25 cellular contexts compared by ENCODE assay signal in the genomic region with DNA sequence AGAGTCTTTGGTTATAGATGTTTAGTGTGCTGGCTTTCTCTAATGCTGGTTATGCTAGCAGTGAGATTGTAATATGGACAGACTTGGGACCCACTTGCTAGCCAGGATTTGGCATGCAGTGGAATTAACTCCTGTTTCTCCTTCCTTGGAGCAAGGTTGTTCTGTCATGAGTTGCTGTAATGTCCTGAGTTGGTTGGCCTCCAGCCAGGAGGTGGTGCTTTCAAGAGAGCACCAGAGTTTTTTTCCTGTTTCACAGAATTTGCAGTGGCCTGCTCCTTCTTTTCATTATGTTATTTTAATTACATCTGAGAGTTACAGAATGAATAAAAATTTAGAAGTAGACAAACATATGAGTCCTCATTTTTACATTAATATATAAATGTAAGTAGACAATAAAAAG.
"Had no signal": no experiment of that assay in that cellular context is flagged by ENCODE, and none has a peak within 500 bp of the region (broad histone marks: within the 10 kb centered on the region; RNA-seq: fewer than 3 reads in every experiment).

No MANE protein-coding gene starts in this region.

- H3K4me1 ChIP-seq: stomach, suprapubic skin, testis, tibial artery, tibial nerve, transverse colon, upper lobe of left lung, upper lobe of right lung, uterus, vagina had no signal

- H3K4me3 ChIP-seq: stomach, suprapubic skin, testis, thoracic aorta, tibial artery, tibial nerve, transverse colon, upper lobe of left lung, upper lobe of right lung, uterus, vagina had no signal

- H3K9me3 ChIP-seq: testis, thoracic aorta, transverse colon, uterus, vagina had no signal

- ATAC-seq: stimulated activated effector memory CD8-positive, alpha-beta T cell treated with anti-CD3 and anti-CD28 coated beads, Interleukin-12 subunit alpha, Interleukin-12 subunit beta, amount 100 ng/mL, for 72 hours; stimulated activated memory B cell treated with anti-CD40 and anti-IgM and Interleukin-4, amounts not matched to agents 10 μg/mL and 1 μg/mL and 100 μg/mL, for 72 hours; stimulated activated naive B cell treated with anti-CD40 and anti-IgM and Interleukin-4, amounts not matched to agents 10 μg/mL and 1 μg/mL and 100 μg/mL, for 72 hours; stimulated activated naive CD8-positive, alpha-beta T cell treated with anti-CD3 and anti-CD28 coated beads, Interleukin-15, amount 100 ng/mL, for 72 hours; stimulated activated naive CD8-positive, alpha-beta T cell treated with anti-CD3 and anti-CD28 coated beads, Interleukin-15, Interleukin-2, amounts not matched to agents 100 U/mL and 50 U/mL, for 24 hours; upper lobe of right lung had no signal

- H3K36me3 ChIP-seq: stomach, suprapubic skin, thoracic aorta, tibial artery, tibial nerve, transverse colon, upper lobe of left lung, upper lobe of right lung, uterus, vagina had no signal

- H3K27ac ChIP-seq: stomach, suprapubic skin, testis, thoracic aorta, tibial artery, tibial nerve, transverse colon, upper lobe of left lung, upper lobe of right lung, uterus, vagina had no signal

- DNase-seq: stimulated activated CD4-positive, alpha-beta T cell treated with anti-CD3 and anti-CD28 coated beads, Interleukin-2, amount 100 ng/mL, for 48 hours; stimulated activated CD4-positive, alpha-beta T cell treated with anti-CD3 and anti-CD28 coated beads, Interleukin-4, amount 100 ng/mL, for 1 hour; stimulated activated CD4-positive, alpha-beta T cell treated with anti-CD3 and anti-CD28 coated beads, Interleukin-4, amount 100 ng/mL, for 24 hours; stimulated activated CD4-positive, alpha-beta T cell treated with anti-CD3 and anti-CD28 coated beads, Interleukin-4, amount 100 ng/mL, for 4 hours; stimulated activated CD8-positive, alpha-beta memory T cell treated with anti-CD3 and anti-CD28 coated beads, Interleukin-4, amount 100 ng/mL, for 48 hours; stimulated activated naive B cell treated with anti-CD40 and anti-IgM and Interleukin-4, amounts not matched to agents 10 μg/mL and 1 μg/mL and 100 μg/mL, for 72 hours; stimulated activated naive CD4-positive, alpha-beta T cell; stimulated activated naive CD4-positive, alpha-beta T cell treated with Interleukin-2 at 50 U/mL for 16 hours; stimulated activated naive CD8-positive, alpha-beta T cell treated with anti-CD3 and anti-CD28 coated beads, Interleukin-15, amount 100 ng/mL, for 72 hours; stimulated activated naive CD8-positive, alpha-beta T cell treated with anti-CD3 and anti-CD28 coated beads, Interleukin-15, Interleukin-2, amounts not matched to agents 100 U/mL and 50 U/mL, for 24 hours; stomach; substantia nigra; testis; tibial artery; transverse colon; trophoblast cell; upper lobe of left lung; upper lobe of right lung; uterus had no signal

- H3K27me3 ChIP-seq: suprapubic skin, testis, tibial artery, tibial nerve, transverse colon, upper lobe of left lung, upper lobe of right lung, uterus, vagina had no signal
